9 cellular contexts compared by ENCODE assay signal in the genomic region with DNA sequence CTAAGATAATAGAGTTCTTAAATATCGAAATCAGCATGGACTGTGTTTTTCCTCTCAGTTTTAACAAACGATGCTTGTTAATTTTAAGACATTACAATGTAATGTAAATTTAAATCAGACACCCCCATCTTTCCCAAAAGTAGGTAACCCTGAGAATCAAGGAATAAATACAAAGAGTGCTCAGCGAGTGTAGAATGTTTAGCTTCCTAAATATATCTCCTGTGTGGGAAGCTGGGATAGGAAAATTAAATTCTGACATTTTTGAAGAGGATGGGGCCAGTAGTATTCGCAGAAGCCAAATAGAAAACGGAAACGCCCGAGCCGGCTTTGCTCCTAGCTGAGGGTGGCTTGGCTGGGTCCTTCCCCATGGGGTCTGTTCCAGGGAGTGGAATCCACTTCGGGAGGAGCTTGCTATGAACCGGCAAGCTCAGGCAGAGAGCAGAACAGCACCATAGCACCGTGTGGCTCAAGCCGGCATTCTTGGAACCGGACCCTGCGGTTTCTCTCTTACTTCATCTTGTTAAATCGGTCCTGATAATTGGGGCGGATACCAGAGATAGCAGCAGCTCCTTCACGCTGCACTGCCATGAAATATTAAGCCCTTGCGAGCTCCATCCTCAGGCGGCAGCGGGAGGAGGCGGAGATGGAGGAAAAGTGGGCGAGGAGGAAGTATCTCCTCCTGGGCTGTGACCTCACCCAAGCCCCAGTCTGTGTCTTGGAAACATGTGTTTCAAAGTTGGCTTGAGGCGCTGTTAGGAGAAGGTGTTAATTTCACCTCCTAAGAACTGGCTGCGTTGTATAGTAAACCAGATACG. TPM values are rescaled to one million over a fixed set of nuclear protein-coding genes. Genes with fewer than 3 reads are reported as not detected.
A peak's percentile ranks its signal among the peaks of the same experiment; 100 is the strongest.
DNase-seq lines count a peak whose midpoint lies in the region; ATAC-seq and TF ChIP-seq lines count a peak whose summit lies in the region.
"Had no signal": no experiment of that assay in that cellular context is flagged by ENCODE, and none has a peak within 500 bp of the region (broad histone marks: within the 10 kb centered on the region; RNA-seq: fewer than 3 reads in every experiment).

No MANE protein-coding gene starts in this region.

- no peaks in the 10 kb centered on the region for H3K79me2 ChIP-seq in DOHH2 (ENCODE audit: control insufficient read depth, low read length)

- intact Hi-C loops in prostate gland (cut with DNase I): no loop called here

- H3K9me3 ChIP-seq in DOHH2 (ENCODE audit: control insufficient read depth, insufficient read depth, low read length): no peaks in the 10 kb centered on the region
- H3K9me3 ChIP-seq in right atrium auricular region: no peaks in the 10 kb centered on the region
- H3K9me3 ChIP-seq in prostate gland: no peaks in the 10 kb centered on the region

- H3K4me3 ChIP-seq in DOHH2 (ENCODE audit: low read length): no peak overlapping the region
- H3K4me3 ChIP-seq in astrocyte of the cerebellum (ENCODE audit: low read depth, low read length): peak overlapping the region; percentile 14
- peak overlapping the region; percentile 30 to 39 for H3K4me3 ChIP-seq in right atrium auricular region
- H3K4me3 ChIP-seq in prostate gland: peak overlapping the region; percentile 13 to 14

- H3K27me3 ChIP-seq in DOHH2 (ENCODE audit: control insufficient read depth, low read length) (no peaks in the 10 kb centered on the region), right atrium auricular region (no peaks in the 10 kb centered on the region), prostate gland (replicated peaks; ENCODE audit: insufficient read depth) (no peaks in the 10 kb centered on the region)

- H3K9me2 ChIP-seq in DOHH2 (replicated peaks; ENCODE audit: control insufficient read depth, low read length): no peaks in the 10 kb centered on the region

- H4K20me1 ChIP-seq in DOHH2 (ENCODE audit: control insufficient read depth, insufficient read depth, low read depth, low read length): no peaks in the 10 kb centered on the region

- TF ChIP-seq CTCF in DOHH2 (IDR thresholded peaks at IDR 0.05; ENCODE audit: low read depth, low read length, poor library complexity, severe bottlenecking) (no peak), astrocyte of the cerebellum (IDR thresholded peaks at IDR 0.05; ENCODE audit: low read depth, low read length, missing control alignments) (no peak), right atrium auricular region (IDR thresholded peaks at IDR 0.05) (no peak), prostate gland (IDR thresholded peaks at IDR 0.05) (peak in 1 of 4 experiments; percentile 27)

- 51% methylated on average over 25 of the region's 25 CpGs for WGBS in prostate gland

- DNase-seq in astrocyte of the cerebellum (ENCODE audit: low read depth) (peak; percentile 59), right atrium auricular region (ENCODE audit: low spot score) (peak; percentile 77), prostate gland (ENCODE audit: low spot score) (peak; percentile 68), NCI-H1930 (lab: John Stamatoyannopoulos, UW) (no peak), NCI-H446 (lab: John Stamatoyannopoulos, UW) (no peak), COR-L47 (lab: John Stamatoyannopoulos, UW) (no peak)
- DNase-seq: GDM1 had no signal

- TF ChIP-seq POLR2A in prostate gland (IDR thresholded peaks at IDR 0.05): no peak

- H3F3A ChIP-seq in DOHH2 (ENCODE audit: control insufficient read depth, insufficient read depth): no peaks in the 10 kb centered on the region

- H3K4me1 ChIP-seq in DOHH2 (ENCODE audit: control insufficient read depth, low read length) (no peaks in the 10 kb centered on the region), right atrium auricular region (peaks cover 0 to 5% of the 10 kb centered on the region in 2 donors), prostate gland (replicated peaks) (peaks cover 2% of the 10 kb centered on the region)

- H3K36me3 ChIP-seq in DOHH2 (ENCODE audit: control insufficient read depth, low read length): no peaks in the 10 kb centered on the region
- no peaks in the 10 kb centered on the region for H3K36me3 ChIP-seq in right atrium auricular region
- no peaks in the 10 kb centered on the region for H3K36me3 ChIP-seq in prostate gland

- ATAC-seq in HG02798 (IDR thresholded peaks at IDR 0.05; ENCODE audit: poor library complexity, unreplicated experiment): no peak

- in situ Hi-C loops in astrocyte of the cerebellum (cut with HindIII; ENCODE audit: low sequenced_read_pairs): no loop called here

- no peak overlapping the region for H3K27ac ChIP-seq in DOHH2 (ENCODE audit: low read depth, low read length)
- H3K27ac ChIP-seq in right atrium auricular region: peak overlapping the region; percentile 36 to 87
- peak overlapping the region; percentile 9 to 52 for H3K27ac ChIP-seq in prostate gland

- H3K4me2 ChIP-seq in DOHH2 (ENCODE audit: low read length): peak overlapping the region; percentile 2; the same call in 1 of the 2 replicates

RNA-seq across cellular contexts. Expression of a gene that starts 24.9 kb away (rescaled TPM):
- total RNA-seq in right atrium auricular region: 10 to 100 TPM in 1 of 2 donors, 1 to 10 TPM in 1; 1.7 to 15.5 TPM
- total RNA-seq in prostate gland: 10 to 100 TPM in 1 of 2 donors, 1 to 10 TPM in 1; 8.7 to 13.2 TPM

Comparison
In these comparisons a context has a peak if more than half of its experiments do, and no peak if none do; other contexts are left out.
1. DNase-seq: peak in astrocyte of the cerebellum (single experiment), right atrium auricular region (single experiment) and prostate gland (single experiment); none in NCI-H1930 (0 of 2), NCI-H446 (0 of 2) and COR-L47 (single experiment).